8 cellular contexts compared by ENCODE assay signal in the genomic region with DNA sequence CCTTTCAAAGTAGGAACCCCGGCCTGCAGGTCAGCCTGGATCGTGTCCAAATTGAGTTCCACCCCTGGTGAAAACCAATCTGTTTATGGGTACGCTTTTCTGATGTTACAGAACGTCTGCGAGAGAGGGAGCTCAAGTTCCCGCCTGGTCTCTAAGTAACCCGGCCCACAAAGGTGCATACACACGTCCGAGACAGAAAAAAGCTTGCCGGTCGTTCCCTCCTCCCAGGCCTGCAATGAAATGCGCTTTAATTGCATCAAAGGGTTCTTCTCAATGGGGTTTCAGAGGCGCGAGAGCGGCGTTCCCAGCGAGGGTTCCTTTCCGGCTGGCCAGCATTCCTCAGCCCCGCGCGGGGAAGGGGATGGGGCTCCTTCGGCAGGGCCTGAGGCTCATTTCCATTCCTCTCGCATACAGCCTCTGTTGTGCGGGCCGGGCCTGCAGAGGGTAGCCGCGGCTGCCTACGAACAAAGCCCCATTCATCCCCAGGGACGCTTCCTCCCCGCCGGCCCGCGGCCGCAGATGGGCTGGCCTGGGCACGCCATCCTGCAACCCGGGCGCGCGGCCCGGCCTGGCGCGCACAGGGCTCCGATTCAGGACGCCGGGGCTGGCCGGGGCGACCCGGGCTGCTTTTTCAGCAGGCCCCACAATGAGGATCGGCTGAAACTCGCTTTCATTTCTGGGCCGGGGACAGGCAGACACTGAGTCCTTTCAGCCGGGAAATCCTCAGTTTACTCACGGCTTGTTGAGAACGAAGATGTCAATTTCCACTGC.
DNase-seq lines count a peak whose midpoint lies in the region; ATAC-seq, FAIRE-seq and TF ChIP-seq lines count a peak whose summit lies in the region.

No MANE protein-coding gene starts in this region.

- H3K27me3 ChIP-seq in Panc1 (ENCODE audit: control insufficient read depth, insufficient read depth, low read length) (no peaks in the 10 kb centered on the region), bronchial epithelial cell (ENCODE audit: control insufficient read depth, insufficient read depth, low read length) (no peaks in the 10 kb centered on the region), iPS-20b (ENCODE audit: insufficient read depth, low read length) (peaks cover 67% of the 10 kb centered on the region)

- peak overlapping the region; percentile 87 for H3K9ac ChIP-seq in iPS-20b (ENCODE audit: low read depth, low read length)

- H3K4me3 ChIP-seq in Panc1 (ENCODE audit: low read depth in 2 of 2, low read length in 2 of 2) (peak overlapping the region; percentile 60 to 69), bronchial epithelial cell (ENCODE audit: low read depth, low read length) (peak overlapping the region; percentile 42), iPS-20b (ENCODE audit: low read length) (peak overlapping the region; percentile 80)

- H3K36me3 ChIP-seq in Panc1 (ENCODE audit: control insufficient read depth, insufficient read depth, low read length), result no peaks in the 10 kb centered on the region
- no peaks in the 10 kb centered on the region for H3K36me3 ChIP-seq in bronchial epithelial cell (ENCODE audit: control insufficient read depth, insufficient read depth, low read length)
- no peaks in the 10 kb centered on the region for H3K36me3 ChIP-seq in iPS-20b (ENCODE audit: insufficient read depth, low read depth, low read length)

- FAIRE-seq in bronchial epithelial cell (lab: Jason Lieb, UNC), result no peak
- no peak for FAIRE-seq in GM19239 (lab: Jason Lieb, UNC)

- H3K27ac ChIP-seq in Panc1 (ENCODE audit: low read length) (peak overlapping the region; percentile 65), iPS-20b (ENCODE audit: low read length) (peak overlapping the region; percentile 59)

- CTCF ChIA-PET in Panc1 (lab: Charles Lee), result no interaction called here

- ATAC-seq in GM19452 (IDR thresholded peaks at IDR 0.05; ENCODE audit: unreplicated experiment), result peak; percentile 55
- ATAC-seq in HG03442 (IDR thresholded peaks at IDR 0.05; ENCODE audit: unreplicated experiment), result peak; percentile 54
- ATAC-seq in Panc1, result peak; percentile 93
- ATAC-seq in sciatic nerve, result peak; percentile 91

- POLR2A ChIA-PET in Panc1 (lab: Charles Lee), result no interaction called here

- H3K9me3 ChIP-seq in Panc1 (ENCODE audit: control insufficient read depth, insufficient read depth, low read depth, low read length) (no peaks in the 10 kb centered on the region), iPS-20b (ENCODE audit: insufficient read depth, low read depth, low read length) (no peaks in the 10 kb centered on the region)

- BruUV-seq in Panc1 (replicated peaks; lab: Mats Ljungman, UMichigan), result no TSS peak

- TF ChIP-seq CTCF in Panc1 (IDR thresholded peaks at IDR 0.05), result peak; percentile 57
- peak; percentile 23 for TF ChIP-seq CTCF in bronchial epithelial cell (IDR thresholded peaks at IDR 0.05; ENCODE audit: insufficient read depth, low read length, severe bottlenecking)

- in situ Hi-C loops in Panc1 (cut with HindIII; ENCODE audit: low pct_unique_long_range_greater_than_20kb, low sequenced_read_pairs), result no loop called here

- intact Hi-C loops in Panc1 (cut with micrococcal nuclease; ENCODE audit: unreplicated experiment), result no loop called here
- intact Hi-C loops in sciatic nerve (cut with DNase I), result no loop called here

- peaks cover 6% of the 10 kb centered on the region; the same call in 1 of the 2 replicates for H3K4me1 ChIP-seq in Panc1 (ENCODE audit: control insufficient read depth, insufficient read depth, low read length)
- peaks cover 32% of the 10 kb centered on the region for H3K4me1 ChIP-seq in iPS-20b (ENCODE audit: insufficient read depth, low read length)

- peak; percentile 23 for DNase-seq in DMS79 treated with DMSO at 0.1 percent for 48 hours (lab: John Stamatoyannopoulos, UW)
- DNase-seq in Panc1 (ENCODE audit: low read depth, low spot score), result no peak
- DNase-seq in bronchial epithelial cell (ENCODE audit: low read depth), result peak; percentile 73
- peak; percentile 83 for DNase-seq in sciatic nerve (ENCODE audit: low spot score)
- no peak for DNase-seq in GM19239 (ENCODE audit: insufficient read length, low spot score)

Comparison
In these comparisons a context has a peak if more than half of its experiments do, and no peak if none do; other contexts are left out.
1. DNase-seq: peak in DMS79 treated with DMSO at 0.1 percent for 48 hours (single experiment), bronchial epithelial cell (single experiment) and sciatic nerve (single experiment); none in Panc1 (single experiment) and GM19239 (single experiment).
2. Peak in every context shown above with its lines, with median percentiles within 50 percentile points of each other: ATAC-seq and H3K4me3 ChIP-seq.